Comparison of ENCODE assay signal across 18 cellular contexts in the genomic region with DNA sequence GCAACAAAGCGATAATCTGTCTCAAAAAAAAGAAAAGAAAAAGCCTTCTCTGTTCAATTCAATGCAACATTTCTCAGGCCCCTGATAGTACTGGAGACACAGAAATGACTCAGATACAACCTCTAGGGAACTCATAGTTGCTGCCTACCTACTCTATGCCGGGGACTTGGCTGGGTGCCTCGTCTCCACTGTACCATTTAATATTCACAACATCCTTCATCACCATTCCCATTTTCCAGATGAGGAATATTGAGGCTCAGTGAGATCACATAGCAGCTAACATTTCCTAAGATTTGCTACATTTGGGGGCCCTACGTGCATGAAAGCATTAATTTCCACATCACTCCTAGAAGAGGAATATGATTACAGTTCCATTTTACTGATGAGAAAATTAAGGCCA. TPM values are rescaled to one million over a fixed set of nuclear protein-coding genes. Genes with fewer than 3 reads are reported as not detected.
DNase-seq lines count a peak whose midpoint lies in the region; ATAC-seq, FAIRE-seq and TF ChIP-seq lines count a peak whose summit lies in the region.
"Had no signal": no experiment of that assay in that cellular context is flagged by ENCODE, and none has a peak within 500 bp of the region (broad histone marks: within the 10 kb centered on the region; RNA-seq: fewer than 3 reads in every experiment).

No MANE protein-coding gene starts in this region.

- peak; percentile 55 for ATAC-seq in activated CD4-positive, alpha-beta T cell treated with anti-CD3 and anti-CD28 coated beads for 36 hours
- ATAC-seq in GM18868 (IDR thresholded peaks at IDR 0.05; ENCODE audit: unreplicated experiment) (peak; percentile 60), HG03457 (IDR thresholded peaks at IDR 0.05; ENCODE audit: unreplicated experiment) (no peak)
- ATAC-seq in naive thymus-derived CD8-positive, alpha-beta T cell, result no peak
- ATAC-seq: foreskin keratinocyte had no signal

- DNase-seq in activated CD4-positive, alpha-beta T cell treated with anti-CD3 and anti-CD28 coated beads for 36 hours, result no peak
- no peak for DNase-seq in activated CD4-positive, alpha-beta T cell treated with anti-CD3 and anti-CD28 coated beads for 48 hours
- peak; percentile 60 to 72 for DNase-seq in cardiac fibroblast (ENCODE audit: low read depth in 2 of 2)
- DNase-seq in naive thymus-derived CD8-positive, alpha-beta T cell, result no peak
- DNase-seq in GM12891 (ENCODE audit: insufficient read length, low spot score), result no peak
- DNase-seq in foreskin melanocyte, result no peak
- DNase-seq: activated CD4-positive, alpha-beta T cell treated with anti-CD3 and anti-CD28 coated beads, Interleukin-2, amount 10 ng/mL, durations not matched to agents 24 days and 14 days; amniotic stem cell; foreskin keratinocyte; mesendoderm; NCI-H1436 treated with DMSO at 0.1 percent for 48 hours; PC-9; stimulated activated naive CD4-positive, alpha-beta T cell treated with Interleukin-2 at 50 U/mL for 16 hours; trophoblast cell had no signal

- intact Hi-C loops in activated CD4-positive, alpha-beta T cell treated with anti-CD3 and anti-CD28 coated beads for 36 hours (cut with DNase I, micrococcal nuclease), result no loop called here

- no peak for FAIRE-seq in GM12891 (lab: Jason Lieb, UNC)
- FAIRE-seq: GM18507 had no signal

- H3K4me3 Mint-ChIP-seq in activated CD4-positive, alpha-beta T cell treated with anti-CD3 and anti-CD28 coated beads for 36 hours, result no peak overlapping the region
- peak overlapping the region in 5 of 10 donors; percentile 10 to 84 (median 58) for H3K4me3 Mint-ChIP-seq in naive thymus-derived CD8-positive, alpha-beta T cell
- H3K4me3 Mint-ChIP-seq: activated CD4-positive, alpha-beta T cell treated with anti-CD3 and anti-CD28 coated beads, Interleukin-2, amount 10 ng/mL, durations not matched to agents 24 days and 14 days had no signal

- no peak for TF ChIP-seq CTCF in cardiac fibroblast (IDR thresholded peaks at IDR 0.05; ENCODE audit: low read depth, low read length)

- POLR2A ChIA-PET in activated CD4-positive, alpha-beta T cell treated with anti-CD3 and anti-CD28 coated beads for 36 hours (lab: Charles Lee), result no interaction called here
- POLR2A ChIA-PET in naive thymus-derived CD8-positive, alpha-beta T cell (lab: Charles Lee), result interaction anchor here (0.6 to 8.0 kb wide), 4 partner anchors 8 to 39 kb away, joined by 3 to 128 read pairs (median 8); no protein-coding TSS in a partner anchor

- peak overlapping the region; percentile 23 for H3K27ac Mint-ChIP-seq in activated CD4-positive, alpha-beta T cell treated with anti-CD3 and anti-CD28 coated beads for 36 hours
- H3K27ac Mint-ChIP-seq in naive thymus-derived CD8-positive, alpha-beta T cell, result peak overlapping the region in 8 of 10 donors; percentile 58 to 91 (median 88)
- H3K27ac Mint-ChIP-seq: activated CD4-positive, alpha-beta T cell treated with anti-CD3 and anti-CD28 coated beads, Interleukin-2, amount 10 ng/mL, durations not matched to agents 24 days and 14 days had no signal

- CTCF ChIA-PET in activated CD4-positive, alpha-beta T cell treated with anti-CD3 and anti-CD28 coated beads for 36 hours (lab: Charles Lee), result interaction anchor here (0.9 to 2.7 kb wide), 2 partner anchors 8 to 36 kb away, joined by 3 to 9 read pairs; no protein-coding TSS in a partner anchor

- H3K4me3 ChIP-seq in cardiac fibroblast (replicated peaks in 1 of 2; ENCODE audit: low read depth in 2 of 2, low read length in 2 of 2), result no peak overlapping the region
- H3K4me3 ChIP-seq: BLaER1 treated with 17β-estradiol and CSF1 and Interleukin-3, amounts not matched to agents 10 nM and 100 nM; PC-9 had no signal

- H3K27me3 Mint-ChIP-seq in activated CD4-positive, alpha-beta T cell treated with anti-CD3 and anti-CD28 coated beads for 36 hours, result no peaks in the 10 kb centered on the region
- no peaks in the 10 kb centered on the region for H3K27me3 Mint-ChIP-seq in naive thymus-derived CD8-positive, alpha-beta T cell
- H3K27me3 Mint-ChIP-seq: activated CD4-positive, alpha-beta T cell treated with anti-CD3 and anti-CD28 coated beads, Interleukin-2, amount 10 ng/mL, durations not matched to agents 24 days and 14 days had no signal

- no peaks in the 10 kb centered on the region for H3K9me3 Mint-ChIP-seq in activated CD4-positive, alpha-beta T cell treated with anti-CD3 and anti-CD28 coated beads for 36 hours (ENCODE audit: low read depth)
- H3K9me3 Mint-ChIP-seq in naive thymus-derived CD8-positive, alpha-beta T cell, result no peaks in the 10 kb centered on the region
- H3K9me3 Mint-ChIP-seq: activated CD4-positive, alpha-beta T cell treated with anti-CD3 and anti-CD28 coated beads, Interleukin-2, amount 10 ng/mL, durations not matched to agents 24 days and 14 days had no signal

- no peak for TF ChIP-seq POLR2A in GM12891 (IDR thresholded peaks at IDR 0.05; ENCODE audit: low read depth, low read length)

- H3K36me3 Mint-ChIP-seq in activated CD4-positive, alpha-beta T cell treated with anti-CD3 and anti-CD28 coated beads for 36 hours (ENCODE audit: low read depth), result no peaks in the 10 kb centered on the region
- peaks cover 0 to 5% (median 0%) of the 10 kb centered on the region in 3 donors for H3K36me3 Mint-ChIP-seq in naive thymus-derived CD8-positive, alpha-beta T cell

- H3K4me1 Mint-ChIP-seq in activated CD4-positive, alpha-beta T cell treated with anti-CD3 and anti-CD28 coated beads for 36 hours, result peaks cover 55% of the 10 kb centered on the region
- peaks cover 14 to 59% (median 46%) of the 10 kb centered on the region in 4 donors for H3K4me1 Mint-ChIP-seq in naive thymus-derived CD8-positive, alpha-beta T cell

TF ChIP-seq in GM12891, 5 proteins besides CTCF, POLR2A, EP300 and RAD21:
- no peak for TF ChIP-seq POLR2AphosphoS5 (IDR thresholded peaks at IDR 0.05; ENCODE audit: low read depth, low read length)
- no peak for TF ChIP-seq POU2F2 (IDR thresholded peaks at IDR 0.05; ENCODE audit: low read depth, low read length)
- no peak for TF ChIP-seq SPI1 (IDR thresholded peaks at IDR 0.05; ENCODE audit: low read depth, low read length)
- no peak for TF ChIP-seq PAX5 (IDR thresholded peaks at IDR 0.05; ENCODE audit: insufficient read depth, low read length, severe bottlenecking)
- no peak for TF ChIP-seq TAF1 (IDR thresholded peaks at IDR 0.05; ENCODE audit: low read depth, low read length)

RNA-seq across cellular contexts. Expression of a gene that starts 7.5 kb away (rescaled TPM):
- 10 to 100 TPM; 17.3 to 22.0 TPM for total RNA-seq in activated CD4-positive, alpha-beta T cell treated with anti-CD3 and anti-CD28 coated beads for 36 hours
- 10 to 100 TPM; 65.7 to 66.1 TPM for total RNA-seq in naive thymus-derived CD8-positive, alpha-beta T cell
- polyA plus RNA-seq in naive thymus-derived CD8-positive, alpha-beta T cell, result 10 to 100 TPM; 10.0 to 21.5 (median 14.2) TPM
- 12.7 TPM for polyA plus RNA-seq in GM12891 (2012; ENCODE audit: low read depth, missing spikeins)

Comparison
In these comparisons a context has a peak if more than half of its experiments do, and no peak if none do; other contexts are left out.
1. ATAC-seq: peak in activated CD4-positive, alpha-beta T cell treated with anti-CD3 and anti-CD28 coated beads for 36 hours (single experiment) and GM18868 (single experiment); none in naive thymus-derived CD8-positive, alpha-beta T cell (0 of 2) and HG03457 (single experiment).
2. DNase-seq: peak in cardiac fibroblast (2 of 2); none in activated CD4-positive, alpha-beta T cell treated with anti-CD3 and anti-CD28 coated beads for 36 hours (single experiment), activated CD4-positive, alpha-beta T cell treated with anti-CD3 and anti-CD28 coated beads for 48 hours (single experiment), naive thymus-derived CD8-positive, alpha-beta T cell (0 of 10), GM12891 (single experiment) and foreskin melanocyte (single experiment).